In the genomic region with DNA sequence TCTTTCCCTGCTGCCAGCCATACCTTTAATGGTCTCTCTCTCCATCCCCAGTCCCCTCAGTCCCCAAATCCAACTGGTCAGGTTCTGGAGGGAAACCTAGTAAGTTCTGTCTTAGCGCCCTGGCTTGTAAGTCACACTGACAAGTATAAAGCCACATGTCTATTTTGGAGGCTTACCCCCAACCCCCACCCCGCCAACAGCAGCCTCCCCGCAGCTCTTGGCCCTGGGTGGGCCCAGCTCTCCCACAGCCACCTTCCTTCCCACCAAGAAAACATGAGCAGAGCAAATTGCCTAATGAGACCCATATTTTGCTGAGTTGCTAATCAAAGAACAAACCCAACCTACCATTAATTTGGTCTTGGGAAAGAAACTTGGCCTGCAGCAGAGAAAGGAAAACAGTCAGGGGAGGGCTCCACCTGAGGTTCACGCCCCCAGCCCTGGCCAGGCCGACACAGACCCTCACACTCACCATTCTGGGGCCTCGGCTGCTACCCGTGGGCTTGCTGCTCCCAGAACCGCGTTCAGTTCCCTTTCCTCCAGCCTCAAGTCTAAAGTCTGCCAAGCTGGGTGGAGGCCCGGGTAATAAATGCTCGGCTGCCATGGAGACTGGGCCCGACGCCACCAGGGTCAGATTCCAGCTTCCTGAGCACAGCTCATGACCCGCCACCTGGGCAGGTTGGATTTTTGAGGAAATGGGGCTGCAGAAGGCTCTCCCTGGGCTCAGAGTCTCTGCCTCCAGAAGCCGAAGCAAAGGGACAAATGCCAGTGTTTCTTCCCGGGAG, we compare ENCODE assay signal across 8 cellular contexts. TPM values are rescaled to one million over a fixed set of nuclear protein-coding genes. Genes with fewer than 3 reads are reported as not detected.
A peak's percentile ranks its signal among the peaks of the same experiment; 100 is the strongest.
DNase-seq lines count a peak whose midpoint lies in the region; ATAC-seq and TF ChIP-seq lines count a peak whose summit lies in the region.

A gene with protein sequence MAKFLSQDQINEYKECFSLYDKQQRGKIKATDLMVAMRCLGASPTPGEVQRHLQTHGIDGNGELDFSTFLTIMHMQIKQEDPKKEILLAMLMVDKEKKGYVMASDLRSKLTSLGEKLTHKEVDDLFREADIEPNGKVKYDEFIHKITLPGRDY (minus strand): TSS at position 557 of the 782 bp plus-strand sequence. CDS start 85 bp downstream, at position 472.

- H3K23me2 ChIP-seq in H9 (ENCODE audit: insufficient read length, low read depth, low read length, poor library complexity, severe bottlenecking): no peaks in the 10 kb centered on the region

- no peak within 1 kb of the TSS for H2BK20ac ChIP-seq in H9 (ENCODE audit: low read depth, low read length, poor library complexity, severe bottlenecking)

- peak within 1 kb of the TSS in 2 of 3 experiments; percentile 82 to 94; a peak in 3 of 7 replicates for H3K27ac Mint-ChIP-seq in H9

- peak within 1 kb of the TSS; percentile 45; the same call in 1 of the 2 replicates for H3K14ac ChIP-seq in H9 (ENCODE audit: insufficient read depth, low read length)

- H3K23ac ChIP-seq in H9 (ENCODE audit: insufficient read length, low read depth, low read length): no peak within 1 kb of the TSS

- H3K79me2 ChIP-seq in H9 (ENCODE audit: insufficient read depth, low read length): no peaks in the 10 kb centered on the region

- H3K27ac ChIP-seq in H9 (ENCODE audit: insufficient read length, low read depth, low read length) (no peak within 1 kb of the TSS), RWPE1 (peak within 1 kb of the TSS; percentile 69), skeletal muscle tissue (ENCODE audit: low read depth, low read length) (peak within 1 kb of the TSS; percentile 40), brain microvascular endothelial cell (no peak within 1 kb of the TSS)

- H4K91ac ChIP-seq in H9 (ENCODE audit: insufficient read length, low read depth, low read length): no peak within 1 kb of the TSS

- peaks cover 36 to 49% of the 10 kb centered on the region in 2 experiments for H3K4me1 Mint-ChIP-seq in H9

- H3K36me3 Mint-ChIP-seq in H9 (ENCODE audit: insufficient read depth in 1 of 3, low read depth in 3 of 3): peaks cover 5 to 12% (median 8%) of the 10 kb centered on the region in 3 experiments; a peak in 4 of 7 replicates

- no peak within 1 kb of the TSS for H3K4me3 Mint-ChIP-seq in H9

- ATAC-seq in left ventricle myocardium superior (peak; percentile 68), HG03460 (IDR thresholded peaks at IDR 0.05; ENCODE audit: unreplicated experiment) (no peak), GM19324 (IDR thresholded peaks at IDR 0.05; ENCODE audit: low FRiP score, unreplicated experiment) (no peak)

- in situ Hi-C loops in brain microvascular endothelial cell (cut with HindIII; ENCODE audit: low pct_ligation_motif_present, low sequenced_read_pairs): no loop called here

- H3K9me3 Mint-ChIP-seq in H9: no peaks in the 10 kb centered on the region

- no peak within 1 kb of the TSS for H3K4me2 ChIP-seq in H9 (ENCODE audit: insufficient read depth, insufficient read length, low read length)

- no peak within 1 kb of the TSS for H3K18ac ChIP-seq in H9 (ENCODE audit: insufficient read length, low read depth, low read length)

- no peaks in the 10 kb centered on the region for H4K20me1 ChIP-seq in H9 (ENCODE audit: control insufficient read depth, insufficient read depth, insufficient read length)

- TF ChIP-seq CTCF in H9 (conservative IDR thresholded peaks at IDR 0.05): no peak
- no peak for TF ChIP-seq CTCF in RWPE1 (conservative IDR thresholded peaks at IDR 0.05; ENCODE audit: low read depth)
- TF ChIP-seq CTCF in brain microvascular endothelial cell (IDR thresholded peaks at IDR 0.05; ENCODE audit: low read depth, low read length, missing control alignments): no peak

- intact Hi-C loops in left ventricle myocardium superior (cut with micrococcal nuclease): no loop called here

- H3K4me3 ChIP-seq in skeletal muscle tissue (ENCODE audit: low read length in 3 of 3) (peak within 1 kb of the TSS; percentile 45 to 56 (median 56)), brain microvascular endothelial cell (ENCODE audit: low read depth, low read length) (no peak within 1 kb of the TSS)

- H2AFZ ChIP-seq in H9 (ENCODE audit: low read length): no peak within 1 kb of the TSS

- no peaks in the 10 kb centered on the region for H3K9me3 ChIP-seq in H9 (ENCODE audit: control insufficient read depth, low read depth, low read length)
- no peaks in the 10 kb centered on the region for H3K9me3 ChIP-seq in skeletal muscle tissue (ENCODE audit: control insufficient read depth in 3 of 3, low read length in 3 of 3)

- peaks cover 11% of the 10 kb centered on the region for H3K4me1 ChIP-seq in H9 (ENCODE audit: insufficient read depth, low read length)
- peaks cover 21 to 41% (median 25%) of the 10 kb centered on the region in 3 donors for H3K4me1 ChIP-seq in skeletal muscle tissue (ENCODE audit: control insufficient read depth in 3 of 3, insufficient read depth in 3 of 3, low read length in 3 of 3)

- H4K8ac ChIP-seq in H9 (replicated peaks; ENCODE audit: insufficient read length, low read depth, low read length): no peak within 1 kb of the TSS

- H4K5ac ChIP-seq in H9 (ENCODE audit: insufficient read length, low read depth, low read length): no peak within 1 kb of the TSS

- no peak within 1 kb of the TSS for H2AK5ac ChIP-seq in H9 (ENCODE audit: insufficient read length, low read length)

- H3K27me3 Mint-ChIP-seq in H9 (ENCODE audit: low read depth): no peaks in the 10 kb centered on the region; the same call in 1 of the 2 replicates

- DNase-seq in H9 (no peak), RWPE1 (ENCODE audit: low spot score) (peak; percentile 58), left ventricle myocardium superior (peak; percentile 72), occipital lobe (lab: John Stamatoyannopoulos, UW) (no peak), brain microvascular endothelial cell (no peak)

- H3K27me3 ChIP-seq in H9 (ENCODE audit: insufficient read depth, low read length) (no peaks in the 10 kb centered on the region), skeletal muscle tissue (ENCODE audit: control insufficient read depth in 3 of 3, insufficient read depth in 3 of 3, low read length in 3 of 3) (no peaks in the 10 kb centered on the region), brain microvascular endothelial cell (replicated peaks) (no peaks in the 10 kb centered on the region)

- H3K36me3 ChIP-seq in skeletal muscle tissue (ENCODE audit: control insufficient read depth in 3 of 3, insufficient read depth in 3 of 3, low read length in 3 of 3): no peaks in the 10 kb centered on the region
- no peaks in the 10 kb centered on the region for H3K36me3 ChIP-seq in brain microvascular endothelial cell (replicated peaks)

- H3K56ac ChIP-seq in H9 (ENCODE audit: insufficient read length, low read depth, low read length): no peak within 1 kb of the TSS

- H2BK5ac ChIP-seq in H9 (ENCODE audit: insufficient read length, low read length): no peak within 1 kb of the TSS

- no peak within 1 kb of the TSS for H3T11ph ChIP-seq in H9 (ENCODE audit: low read length)

- no peak within 1 kb of the TSS for H2BK120ac ChIP-seq in H9 (ENCODE audit: low read depth, low read length, poor library complexity, severe bottlenecking)

- POLR2A ChIA-PET in RWPE1 (lab: Yijun Ruan, JAX; ENCODE audit: low non-redundant PET): interaction anchor here (0.5 kb wide), 1 partner anchor 10 kb away, joined by 4 read pairs; no protein-coding TSS in a partner anchor

- H3K9ac ChIP-seq in H9 (ENCODE audit: extremely low read depth, insufficient read length, low read length) (no peak within 1 kb of the TSS), skeletal muscle tissue (ENCODE audit: low read depth in 1 of 3, low read length in 3 of 3) (peak within 1 kb of the TSS; percentile 25 to 70 (median 57))

- no peak within 1 kb of the TSS for H2BK12ac ChIP-seq in H9 (ENCODE audit: insufficient read length, low read depth, low read length)

- H3K4ac ChIP-seq in H9 (ENCODE audit: low read depth, low read length): no peak within 1 kb of the TSS

- no peak within 1 kb of the TSS for H2BK15ac ChIP-seq in H9 (ENCODE audit: low read depth, low read length)

- WGBS in H9 (ENCODE audit: extremely low coverage, insufficient read length, low lambda C conversion rate): no CpG with 5 or more reads among the region's 16 CpGs

- CTCF ChIA-PET in RWPE1 (lab: Yijun Ruan, JAX): no interaction called here

- no peaks in the 10 kb centered on the region for H3K79me1 ChIP-seq in H9 (ENCODE audit: insufficient read depth, low read depth, low read length, poor library complexity, severe bottlenecking)

RNA-seq across cellular contexts. Expression of the gene that starts here (rescaled TPM):
- total RNA-seq in H9 (2021): 8.2 and 11.8 TPM in 2 replicates
- 0.99 TPM for total RNA-seq in left ventricle myocardium superior
- 2.6 TPM for total RNA-seq in skeletal muscle tissue
- 2.2 TPM for total RNA-seq in occipital lobe

Comparison
In these comparisons a context has a peak if more than half of its experiments do, and no peak if none do; other contexts are left out.
1. Peak in DNase-seq and ATAC-seq in left ventricle myocardium superior; RNA of the gene not detected or under 1 TPM.
2. H3K27ac ChIP-seq: peak in RWPE1 (single experiment) and skeletal muscle tissue (single experiment); none in H9 (single experiment) and brain microvascular endothelial cell (single experiment).